Comparison of ENCODE assay signal across 8 cellular contexts in the genomic region with DNA sequence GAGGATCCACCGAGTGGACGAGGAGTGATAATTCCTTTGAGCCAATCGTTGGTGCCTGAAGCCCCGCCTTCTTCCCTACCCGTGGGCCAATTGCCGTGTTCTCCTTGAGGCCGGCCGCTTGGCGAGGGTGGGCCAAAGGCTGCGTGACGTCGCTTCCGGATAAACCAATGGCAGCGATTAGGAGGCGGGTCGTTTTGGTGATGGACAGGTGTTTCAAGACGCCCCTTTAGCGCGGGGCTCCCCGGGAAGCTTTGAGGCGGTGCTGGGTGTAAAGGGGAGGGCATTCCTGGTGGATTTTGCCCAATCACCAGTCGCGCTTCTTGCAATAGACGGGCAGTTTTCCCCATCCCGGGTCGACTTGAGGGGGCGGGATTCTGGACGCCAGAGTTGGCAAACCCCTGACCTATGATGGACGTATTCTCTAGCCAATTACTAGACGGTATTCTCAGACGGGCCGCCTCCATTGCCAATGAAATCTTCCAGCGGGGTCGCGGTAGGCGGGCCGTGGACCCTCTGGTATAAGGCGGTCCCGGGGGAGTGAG. TPM values are rescaled to one million over a fixed set of nuclear protein-coding genes. Genes with fewer than 3 reads are reported as not detected.
A peak's percentile ranks its signal among the peaks of the same experiment; 100 is the strongest.
DNase-seq lines count a peak whose midpoint lies in the region; ATAC-seq and TF ChIP-seq lines count a peak whose summit lies in the region.

No MANE protein-coding gene starts in this region.

- TF ChIP-seq CTCF in GM12865 (IDR thresholded peaks at IDR 0.05; ENCODE audit: insufficient read depth, low read depth, low read length, missing control alignments) (no peak), upper lobe of left lung (IDR thresholded peaks at IDR 0.05) (no peak)

- H3K36me3 ChIP-seq in upper lobe of left lung: peaks cover 0 to 9% (median 8%) of the 10 kb centered on the region in 4 donors

- peak overlapping the region; percentile 91 to 96 (median 92) for H3K27ac ChIP-seq in upper lobe of left lung

- no peak for TF ChIP-seq POLR2A in upper lobe of left lung (IDR thresholded peaks at IDR 0.05)

- WGBS in upper lobe of left lung, 2 donors: 0 to 1% methylated on average over 17 to 39 of the region's 39 CpGs

- H3K4me1 ChIP-seq in upper lobe of left lung: peaks cover 45 to 59% (median 49%) of the 10 kb centered on the region in 4 donors

- H3K4me3 ChIP-seq in GM12865 (ENCODE audit: low read depth, low read length): peak overlapping the region; percentile 95
- H3K4me3 ChIP-seq in upper lobe of left lung: peak overlapping the region; percentile 88 to 100 (median 99)

- no peaks in the 10 kb centered on the region for H3K9me3 ChIP-seq in upper lobe of left lung

- DNase-seq in GM12865 (ENCODE audit: low read depth) (peak; percentile 100), NCI-H146 (lab: John Stamatoyannopoulos, UW) (peak; percentile 100), T-helper 1 cell (peak; percentile 96 to 100 (median 98)), amniotic stem cell (lab: John Stamatoyannopoulos, UW) (peak; percentile 100), left cardiac atrium (peak; percentile 100), posterior cingulate gyrus (peak; percentile 99 to 100 (median 100)), upper lobe of left lung (peak; percentile 94 to 99)

- TF ChIP-seq EP300 in upper lobe of left lung (IDR thresholded peaks at IDR 0.05): no peak

- no peaks in the 10 kb centered on the region for H3K27me3 ChIP-seq in upper lobe of left lung

- peak; percentile 65 for ATAC-seq in HG02870 (IDR thresholded peaks at IDR 0.05; ENCODE audit: unreplicated experiment)
- peak; percentile 84 to 88 for ATAC-seq in left cardiac atrium
- peak; percentile 91 to 96 for ATAC-seq in upper lobe of left lung (ENCODE audit: low FRiP score in 2 of 2)

- intact Hi-C loops in left cardiac atrium (cut with DNase I) (no loop called here), posterior cingulate gyrus (cut with DNase I) (loop anchor here (5.0 kb wide), 2 partner anchors 34 to 84 kb away; partner anchors contain the start of genes PRR12, RRAS and SCAF1)

RNA-seq across cellular contexts. Expression of gene PRMT1, which starts 0.3 kb away (rescaled TPM):
- total RNA-seq in left cardiac atrium: 100 to 1,000 TPM; 137 to 159 TPM
- 100 to 1,000 TPM in 2 of 6 donors, 10 to 100 TPM in 4; 65.6 to 155 (median 82.0) TPM for total RNA-seq in upper lobe of left lung

RNA-seq across cellular contexts. Expression of gene BCL2L12, which starts 11.0 kb away (rescaled TPM):
- total RNA-seq in left cardiac atrium (10 to 100 TPM; 12.0 to 12.5 TPM), upper lobe of left lung (10 to 100 TPM in 3 of 6 donors, 1 to 10 TPM in 3; 4.2 to 21.3 (median 14.1) TPM)

RNA-seq across cellular contexts. Expression of gene IRF3, which starts 11.1 kb away (rescaled TPM):
- total RNA-seq in left cardiac atrium (10 to 100 TPM; 46.3 to 48.1 TPM), upper lobe of left lung (100 to 1,000 TPM in 3 of 6 donors, 10 to 100 TPM in 3; 50.5 to 210 (median 99.1) TPM)

RNA-seq across cellular contexts. Expression of gene ADM5, which starts 12.6 kb away (rescaled TPM):
- total RNA-seq in left cardiac atrium (1 to 10 TPM; 1.1 to 1.2 TPM), upper lobe of left lung (1 to 10 TPM in 4 of 6 donors, under 1 TPM in 1, not detected in 1; 0.55 to 3.0 (median 1.5) TPM)

RNA-seq across cellular contexts. Expression of gene CPT1C, which starts 14.2 kb away (rescaled TPM):
- total RNA-seq in left cardiac atrium (1 to 10 TPM; 4.7 to 5.1 TPM), upper lobe of left lung (10 to 100 TPM in 1 of 6 donors, 1 to 10 TPM in 2, under 1 TPM in 1, not detected in 2; 0.46 to 17.2 (median 4.6) TPM)

Comparison
In these comparisons a context has a peak if more than half of its experiments do, and no peak if none do; other contexts are left out.
1. Peak in every context shown above with its lines: DNase-seq, ATAC-seq, H3K4me3 ChIP-seq and H3K27ac ChIP-seq.